In genomic region chr9:109972026-109973005, GRCh38 we compare ENCODE assay signal across 1 cellular context.
A peak's percentile ranks its signal among the peaks of the same experiment; 100 is the strongest.
TF ChIP-seq lines count a peak whose summit lies in the region.

No MANE protein-coding gene starts in this region.

TF ChIP-seq in GM12878, 131 proteins besides CTCF, POLR2A, EP300 and RAD21 (continued from another document and continues in another):
- TF ChIP-seq E4F1 (IDR thresholded peaks at IDR 0.05; ENCODE audit: borderline replicate concordance, partially characterized antibody) (no peak), BCL11A (IDR thresholded peaks at IDR 0.05; ENCODE audit: low read depth, low read length) (peak; percentile 22; the same call in 1 of the 2 replicates), PKNOX1 (IDR thresholded peaks at IDR 0.05) (no peak), CBFB (IDR thresholded peaks at IDR 0.05; ENCODE audit: low read depth) (peak; percentile 47), PAX5 (IDR thresholded peaks at IDR 0.05; ENCODE audit: borderline replicate concordance, low read depth, low read length) (peak; percentile 79; the same call in 1 of the 2 replicates), ATF7 (IDR thresholded peaks at IDR 0.05; ENCODE audit: low read depth) (peak; percentile 13; the same call in 1 of the 2 replicates), ZBTB11 (CRISPR knock-in tag; IDR thresholded peaks at IDR 0.05) (no peak), RBBP5 (conservative IDR thresholded peaks at IDR 0.05) (no peak), RUNX3 (IDR thresholded peaks at IDR 0.05; ENCODE audit: low read length) (no peak), HDGF (IDR thresholded peaks at IDR 0.05) (peak; percentile 81; the same call in 1 of the 2 replicates), JUND (IDR thresholded peaks at IDR 0.05; ENCODE audit: low read depth, low read length) (no peak), SKIL (IDR thresholded peaks at IDR 0.05; ENCODE audit: low read depth, poor library complexity, severe bottlenecking) (peak; percentile 54), SMARCA5 (IDR thresholded peaks at IDR 0.05) (0 out of 2 replicates have a peak, but pooled peaks have one; percentile 37), USF1 (IDR thresholded peaks at IDR 0.05; ENCODE audit: borderline replicate concordance, extremely low read length, insufficient read depth, low read depth, low read length) (no peak), RELB (IDR thresholded peaks at IDR 0.05; ENCODE audit: low read depth) (peak; percentile 54), SRF (IDR thresholded peaks at IDR 0.05; ENCODE audit: low read depth in 2 of 2, low read length in 2 of 2) (no peak), HDAC6 (IDR thresholded peaks at IDR 0.05; ENCODE audit: unreplicated experiment) (no peak), USF2 (IDR thresholded peaks at IDR 0.05; ENCODE audit: borderline replicate concordance, low read depth, low read length) (no peak; the same call in 1 of the 2 replicates), MTA2 (IDR thresholded peaks at IDR 0.05; ENCODE audit: low read depth) (peak; percentile 73), FOS (IDR thresholded peaks at IDR 0.05; ENCODE audit: borderline replicate concordance, extremely low read depth, insufficient read length) (no peak), SPI1 (IDR thresholded peaks at IDR 0.05; ENCODE audit: borderline replicate concordance, insufficient read depth, low read depth, low read length) (peak; percentile 28; the same call in 1 of the 2 replicates), IKZF2 (IDR thresholded peaks at IDR 0.05) (peak; percentile 87), BRCA1 (IDR thresholded peaks at IDR 0.05; ENCODE audit: low read depth, low read length) (no peak), PML (IDR thresholded peaks at IDR 0.05; ENCODE audit: low read length) (no peak), MEF2B (IDR thresholded peaks at IDR 0.05; ENCODE audit: partially characterized antibody, poor library complexity, severe bottlenecking) (peak; percentile 45), E2F8 (IDR thresholded peaks at IDR 0.05; ENCODE audit: low read depth, partially characterized antibody) (no peak), FOXK2 (IDR thresholded peaks at IDR 0.05) (no peak), ZNF274 (IDR thresholded peaks at IDR 0.05; ENCODE audit: insufficient read depth, insufficient read length) (no peak), NR2F1 (conservative IDR thresholded peaks at IDR 0.05) (peak; percentile 72), CBX3 (IDR thresholded peaks at IDR 0.05; ENCODE audit: borderline replicate concordance, low read depth) (no peak), ZBTB4 (CRISPR knock-in tag; IDR thresholded peaks at IDR 0.05) (no peak), ZNF207 (IDR thresholded peaks at IDR 0.05; ENCODE audit: borderline replicate concordance) (no peak; the same call in 1 of the 2 replicates), HSF1 (IDR thresholded peaks at IDR 0.05; ENCODE audit: low read depth, low read length) (no peak), EED (IDR thresholded peaks at IDR 0.05; ENCODE audit: low read depth) (peak; percentile 85), TCF12 (IDR thresholded peaks at IDR 0.05; ENCODE audit: low read depth, low read length) (0 out of 2 replicates have a peak, but pooled peaks have one; percentile 29), IRF4 (IDR thresholded peaks at IDR 0.05; ENCODE audit: low read depth, low read length) (0 out of 2 replicates have a peak, but pooled peaks have one; percentile 53), IKZF1 (conservative IDR thresholded peaks at IDR 0.05) (peak; percentile 83), DPF2 (IDR thresholded peaks at IDR 0.05) (peak; percentile 46)
